ENCODE assay signal across 8 cellular contexts in genomic region chr22:46054091-46054877, GRCh38.
DNase-seq lines count a peak whose midpoint lies in the region; ATAC-seq and TF ChIP-seq lines count a peak whose summit lies in the region.

No MANE protein-coding gene starts in this region.

- H4K20me1 ChIP-seq in DND-41 (ENCODE audit: insufficient read depth, low read length): no peaks in the 10 kb centered on the region

- peak overlapping the region; percentile 82 for H3K4me2 ChIP-seq in DND-41 (ENCODE audit: insufficient read depth, low read length)

- intact Hi-C loops in uterus (cut with DNase I; ENCODE audit: low total_unique reads): no loop called here

- POLR2A ChIA-PET in naive thymus-derived CD8-positive, alpha-beta T cell (lab: Charles Lee): interaction anchor here (0.5 to 6.4 kb wide), 9 partner anchors 11 to 240 kb away, joined by 3 to 112 read pairs (median 11); no protein-coding TSS in a partner anchor

- H3K27me3 Mint-ChIP-seq in activated T-cell treated with anti-CD3 and anti-CD28 coated beads, Interleukin-2, amount 50 U/mL, for 4 hours (ENCODE audit: low read depth): no peaks in the 10 kb centered on the region
- H3K27me3 Mint-ChIP-seq in naive thymus-derived CD8-positive, alpha-beta T cell: no peaks in the 10 kb centered on the region

- ATAC-seq in DND-41 (ENCODE audit: insufficient read depth, low read depth): peak; percentile 46
- ATAC-seq in activated T-cell treated with anti-CD3 and anti-CD28 coated beads, Interleukin-2, amount 50 U/mL, for 4 hours: peak; percentile 36
- ATAC-seq in naive thymus-derived CD8-positive, alpha-beta T cell: peak; percentile 46 to 54
- ATAC-seq in HG03045 (IDR thresholded peaks at IDR 0.05; ENCODE audit: unreplicated experiment): no peak

- H3K27ac Mint-ChIP-seq in naive thymus-derived CD8-positive, alpha-beta T cell: peak overlapping the region; percentile 91 to 99 (median 96)

- H3K9me3 Mint-ChIP-seq in activated T-cell treated with anti-CD3 and anti-CD28 coated beads, Interleukin-2, amount 50 U/mL, for 4 hours: no peaks in the 10 kb centered on the region
- H3K9me3 Mint-ChIP-seq in naive thymus-derived CD8-positive, alpha-beta T cell: no peaks in the 10 kb centered on the region

- H3K36me3 Mint-ChIP-seq in activated T-cell treated with anti-CD3 and anti-CD28 coated beads, Interleukin-2, amount 50 U/mL, for 4 hours (ENCODE audit: insufficient read depth): no peaks in the 10 kb centered on the region
- peaks cover 0 to 1% (median 0%) of the 10 kb centered on the region in 3 donors for H3K36me3 Mint-ChIP-seq in naive thymus-derived CD8-positive, alpha-beta T cell

- peak overlapping the region; percentile 87 for H3K27ac ChIP-seq in DND-41 (ENCODE audit: low read length)
- peak overlapping the region; percentile 100 for H3K27ac ChIP-seq in uterus

- TF ChIP-seq POLR2A in uterus (IDR thresholded peaks at IDR 0.05): peak; percentile 1 to 72

- peak overlapping the region; percentile 85 for H3K4me3 Mint-ChIP-seq in activated T-cell treated with anti-CD3 and anti-CD28 coated beads, Interleukin-2, amount 50 U/mL, for 4 hours
- H3K4me3 Mint-ChIP-seq in naive thymus-derived CD8-positive, alpha-beta T cell: peak overlapping the region; percentile 78 to 94 (median 90)

- DNase-seq in DND-41: peak; percentile 67
- DNase-seq in KBM-7: peak; percentile 78
- DNase-seq in activated T-cell treated with anti-CD3 and anti-CD28 coated beads, Interleukin-2, amount 50 U/mL, for 4 hours: no peak
- DNase-seq in fibroblast of gingiva (ENCODE audit: low read depth): peak; percentile 90
- DNase-seq in naive thymus-derived CD8-positive, alpha-beta T cell: peak in 8 of 10 donors; percentile 11 to 75 (median 46)
- DNase-seq in uterus: peak; percentile 85 to 88
- DNase-seq in amniotic stem cell (lab: John Stamatoyannopoulos, UW): no peak

- H3K4me3 ChIP-seq in DND-41 (ENCODE audit: low read depth in 1 of 2, low read length in 2 of 2) (peak overlapping the region; percentile 68 to 84), uterus (peak overlapping the region; percentile 47 to 65)

- peak overlapping the region; percentile 82 for H2AFZ ChIP-seq in DND-41 (ENCODE audit: low read depth, low read length)

- H3K27me3 ChIP-seq in DND-41 (ENCODE audit: insufficient read depth, low read length, poor library complexity) (no peaks in the 10 kb centered on the region), uterus (no peaks in the 10 kb centered on the region)

- H3K9ac ChIP-seq in DND-41 (ENCODE audit: low read depth, low read length): peak overlapping the region; percentile 95

- peaks cover 8% of the 10 kb centered on the region for H3K36me3 ChIP-seq in DND-41 (ENCODE audit: insufficient read depth, low read length)
- H3K36me3 ChIP-seq in uterus: no peaks in the 10 kb centered on the region

- peaks cover 75% of the 10 kb centered on the region for H3K4me1 Mint-ChIP-seq in activated T-cell treated with anti-CD3 and anti-CD28 coated beads, Interleukin-2, amount 50 U/mL, for 4 hours (ENCODE audit: low read depth)
- peaks cover 17 to 80% (median 55%) of the 10 kb centered on the region in 4 donors for H3K4me1 Mint-ChIP-seq in naive thymus-derived CD8-positive, alpha-beta T cell

- peaks cover 73% of the 10 kb centered on the region for H3K79me2 ChIP-seq in DND-41 (ENCODE audit: insufficient read depth, low read length)

- H3K9me3 ChIP-seq in DND-41 (ENCODE audit: insufficient read depth, low read length, severe bottlenecking) (no peaks in the 10 kb centered on the region), uterus (no peaks in the 10 kb centered on the region)

- in situ Hi-C loops in KBM-7 (cut with MboI; ENCODE audit: low pct_unique_long_range_greater_than_20kb, low sequenced_read_pairs): no loop called here

- TF ChIP-seq CTCF in DND-41 (IDR thresholded peaks at IDR 0.05; ENCODE audit: borderline replicate concordance, extremely low read depth, low read length, poor library complexity, severe bottlenecking) (no peak), uterus (IDR thresholded peaks at IDR 0.05) (no peak)

- H3K4me1 ChIP-seq in DND-41 (ENCODE audit: insufficient read depth, low read length): peaks cover 63% of the 10 kb centered on the region
- peaks cover 13 to 21% of the 10 kb centered on the region in 2 donors for H3K4me1 ChIP-seq in uterus

Comparison
In these comparisons a context has a peak if more than half of its experiments do, and no peak if none do; other contexts are left out.
1. DNase-seq: peak in DND-41 (single experiment), KBM-7 (single experiment), fibroblast of gingiva (single experiment), naive thymus-derived CD8-positive, alpha-beta T cell (8 of 10) and uterus (2 of 2); none in activated T-cell treated with anti-CD3 and anti-CD28 coated beads, Interleukin-2, amount 50 U/mL, for 4 hours (single experiment) and amniotic stem cell (single experiment).